8 cellular contexts compared by ENCODE assay signal in genomic region chr12:51950682-51951198, GRCh38. TPM values are rescaled to one million over a fixed set of nuclear protein-coding genes. Genes with fewer than 3 reads are reported as not detected.
DNase-seq lines count a peak whose midpoint lies in the region; ATAC-seq lines count a peak whose summit lies in the region.

No MANE protein-coding gene starts in this region.

- H3K4me3 Mint-ChIP-seq in T-helper 1 cell treated with Interleukin-12 subunit alpha and Interleukin-12 subunit beta and Interleukin-4 antibody, amounts not matched to agents 30 μg/mL and 1 μg/mL, for 36 hours = peak overlapping the region; percentile 94
- peak overlapping the region; percentile 85 for H3K4me3 Mint-ChIP-seq in activated naive CD8-positive, alpha-beta T cell treated with anti-CD3 and anti-CD28 coated beads, Interleukin-2, amount 50 U/mL, for 24 hours

- peak; percentile 38 for ATAC-seq in activated naive CD8-positive, alpha-beta T cell treated with anti-CD3 and anti-CD28 coated beads, Interleukin-2, amount 50 U/mL, for 24 hours
- ATAC-seq in HG03159 (IDR thresholded peaks at IDR 0.05; ENCODE audit: unreplicated experiment) = no peak

- DNase-seq in T-helper 1 cell = no peak
- no peak for DNase-seq in activated naive CD8-positive, alpha-beta T cell treated with anti-CD3 and anti-CD28 coated beads, Interleukin-2, amount 50 U/mL, for 24 hours
- no peak for DNase-seq in foreskin melanocyte
- no peak for DNase-seq in GDM1 (lab: John Stamatoyannopoulos, UW)

- H3K27me3 Mint-ChIP-seq in T-helper 1 cell treated with Interleukin-12 subunit alpha and Interleukin-12 subunit beta and Interleukin-4 antibody, amounts not matched to agents 30 μg/mL and 1 μg/mL, for 36 hours (ENCODE audit: low read depth) = peaks cover 74% of the 10 kb centered on the region
- H3K27me3 Mint-ChIP-seq in activated naive CD8-positive, alpha-beta T cell treated with anti-CD3 and anti-CD28 coated beads, Interleukin-2, amount 50 U/mL, for 24 hours = peaks cover 10% of the 10 kb centered on the region

- H3K27me3 ChIP-seq in layer of hippocampus (ENCODE audit: control insufficient read depth, insufficient read depth, low read length) = no peaks in the 10 kb centered on the region

- H3K4me1 Mint-ChIP-seq in T-helper 1 cell treated with Interleukin-12 subunit alpha and Interleukin-12 subunit beta and Interleukin-4 antibody, amounts not matched to agents 30 μg/mL and 1 μg/mL, for 36 hours (ENCODE audit: low read depth) = peaks cover 19% of the 10 kb centered on the region
- H3K4me1 Mint-ChIP-seq in activated naive CD8-positive, alpha-beta T cell treated with anti-CD3 and anti-CD28 coated beads, Interleukin-2, amount 50 U/mL, for 24 hours = peaks cover 38% of the 10 kb centered on the region

- H3K27ac ChIP-seq in layer of hippocampus (ENCODE audit: low read depth, low read length) (peak overlapping the region; percentile 69), temporal lobe (ENCODE audit: low read depth, low read length) (peak overlapping the region; percentile 83)

- peaks cover 2% of the 10 kb centered on the region for H3K36me3 Mint-ChIP-seq in T-helper 1 cell treated with Interleukin-12 subunit alpha and Interleukin-12 subunit beta and Interleukin-4 antibody, amounts not matched to agents 30 μg/mL and 1 μg/mL, for 36 hours (ENCODE audit: low read depth)
- H3K36me3 Mint-ChIP-seq in activated naive CD8-positive, alpha-beta T cell treated with anti-CD3 and anti-CD28 coated beads, Interleukin-2, amount 50 U/mL, for 24 hours (ENCODE audit: low read depth) = peaks cover 2% of the 10 kb centered on the region

- H3K9me3 Mint-ChIP-seq in T-helper 1 cell treated with Interleukin-12 subunit alpha and Interleukin-12 subunit beta and Interleukin-4 antibody, amounts not matched to agents 30 μg/mL and 1 μg/mL, for 36 hours = no peaks in the 10 kb centered on the region
- no peaks in the 10 kb centered on the region for H3K9me3 Mint-ChIP-seq in activated naive CD8-positive, alpha-beta T cell treated with anti-CD3 and anti-CD28 coated beads, Interleukin-2, amount 50 U/mL, for 24 hours

- H3K27ac Mint-ChIP-seq in T-helper 1 cell treated with Interleukin-12 subunit alpha and Interleukin-12 subunit beta and Interleukin-4 antibody, amounts not matched to agents 30 μg/mL and 1 μg/mL, for 36 hours = peak overlapping the region; percentile 74
- H3K27ac Mint-ChIP-seq in activated naive CD8-positive, alpha-beta T cell treated with anti-CD3 and anti-CD28 coated beads, Interleukin-2, amount 50 U/mL, for 24 hours = peak overlapping the region; percentile 74

RNA-seq across cellular contexts. Expression of gene ACVR1B, which starts 0.8 kb away (rescaled TPM):
- total RNA-seq in temporal lobe = 43.3 TPM

RNA-seq across cellular contexts. Expression of gene ACVRL1, which starts 43.4 kb away (rescaled TPM):
- total RNA-seq in temporal lobe = 7.9 TPM

RNA-seq across cellular contexts. Expression of gene TAMALIN, which starts 56.0 kb away (rescaled TPM):
- total RNA-seq in temporal lobe = 1.5 TPM
